2 cellular contexts compared by ENCODE assay signal in genomic region chr11:85347291-85347690, GRCh38.
TF ChIP-seq lines count a peak whose summit lies in the region.

No MANE protein-coding gene starts in this region.

TF ChIP-seq in GM23338, 12 proteins besides CTCF, POLR2A, EP300 and RAD21:
- TF ChIP-seq ZNF462 (CRISPR knock-in tag; IDR thresholded peaks at IDR 0.05), result no peak
- no peak for TF ChIP-seq EZH2 (IDR thresholded peaks at IDR 0.05; ENCODE audit: low read depth, unreplicated experiment)
- no peak for TF ChIP-seq ZNF331 (CRISPR knock-in tag; IDR thresholded peaks at IDR 0.05; ENCODE audit: low read depth)
- TF ChIP-seq REST (IDR thresholded peaks at IDR 0.05; ENCODE audit: unreplicated experiment), result no peak
- TF ChIP-seq EZH2phosphoT487 (IDR thresholded peaks at IDR 0.05; ENCODE audit: unreplicated experiment), result no peak
- no peak for TF ChIP-seq STAT1 (IDR thresholded peaks at IDR 0.05; ENCODE audit: unreplicated experiment)
- TF ChIP-seq POLR2AphosphoS5 (IDR thresholded peaks at IDR 0.05; ENCODE audit: low read depth), result no peak
- no peak for TF ChIP-seq CREB1 (CRISPR knock-in tag; IDR thresholded peaks at IDR 0.05; ENCODE audit: low read depth)
- no peak for TF ChIP-seq ZNF114 (CRISPR knock-in tag; IDR thresholded peaks at IDR 0.05)

TF ChIP-seq in WTC11, 78 proteins besides CTCF, POLR2A, EP300 and RAD21 (continued from another document):
- no peak for TF ChIP-seq AFF4 (CRISPR knock-in tag; IDR thresholded peaks at IDR 0.05; ENCODE audit: borderline replicate concordance)
- no peak for TF ChIP-seq ZNF138 (CRISPR knock-in tag; conservative IDR thresholded peaks at IDR 0.05)
